ENCODE assay signal across 20 cellular contexts in the genomic region with DNA sequence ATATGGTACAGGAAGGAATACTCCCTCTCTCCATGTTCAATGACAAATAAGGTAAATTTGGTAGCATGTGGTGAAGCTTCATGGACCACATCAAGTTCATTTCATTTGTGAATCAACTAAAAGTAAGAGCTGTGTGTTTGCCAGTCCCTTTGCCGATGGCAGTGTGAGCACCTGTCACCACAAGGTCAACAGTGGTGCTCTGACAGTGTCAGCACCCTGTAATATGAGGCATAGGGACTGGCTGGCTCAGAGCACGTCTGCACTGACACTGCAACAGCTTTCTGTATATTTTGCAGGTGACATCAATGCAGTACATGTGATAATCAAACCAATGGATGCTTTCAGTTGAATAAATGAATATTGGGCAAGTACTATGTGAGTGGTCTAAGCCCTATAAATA.
"Had no signal": no experiment of that assay in that cellular context is flagged by ENCODE, and none has a peak within 500 bp of the region (broad histone marks: within the 10 kb centered on the region; RNA-seq: fewer than 3 reads in every experiment).

No MANE protein-coding gene starts in this region.

- DNase-seq: activated CD4-positive, alpha-beta T cell treated with anti-CD3 and anti-CD28 coated beads, Interleukin-2, amount 50 U/mL, for 1 hour; activated CD4-positive, CD25-positive, alpha-beta regulatory T cell treated with anti-CD3 and anti-CD28 coated beads, Interleukin-2, amount 50 U/mL, for 72 hours; activated CD8-positive, alpha-beta memory T cell treated with anti-CD3 and anti-CD28 coated beads, Interleukin-2, amount 50 U/mL, for 4 hours; activated naive CD4-positive, alpha-beta T cell treated with anti-CD3 and anti-CD28 coated beads for 36 hours; activated naive CD8-positive, alpha-beta T cell treated with anti-CD3 and anti-CD28 coated beads, Interleukin-2, amount 50 U/mL, for 24 hours; activated T-cell treated with anti-CD3 and anti-CD28 coated beads, Interleukin-2, amount 50 U/mL, for 4 hours; aorta; brain microvascular endothelial cell; erythroblast; foreskin melanocyte; glutamatergic neuron; hippocampal formation; islet precursor cell; left colon; lower lobe of right lung; natural killer cell; ovary; stimulated activated CD4-positive, alpha-beta T cell treated with anti-CD3 and anti-CD28 coated beads, Interleukin-4, amount 100 ng/mL, for 1 hour; stomach; testis had no signal
